Comparison of ENCODE assay signal across 11 cellular contexts in genomic region chr1:112818990-112819689, GRCh38.
DNase-seq lines count a peak whose midpoint lies in the region; TF ChIP-seq lines count a peak whose summit lies in the region.
"Had no signal": no experiment of that assay in that cellular context is flagged by ENCODE, and none has a peak within 500 bp of the region (broad histone marks: within the 10 kb centered on the region; RNA-seq: fewer than 3 reads in every experiment).

No MANE protein-coding gene starts in this region.

- H3K36me3 Mint-ChIP-seq in activated T-helper 1 cell treated with anti-CD3 and anti-CD28 coated beads, Interleukin-12 subunit alpha, Interleukin-12 subunit beta, Interleukin-2, Interleukin-4 antibody, amounts not matched to agents 30 ng/mL and 10 ng/mL and 1 ng/mL, durations not matched to agents 14 hours and 24 hours and 36 hours (ENCODE audit: low read depth): no peaks in the 10 kb centered on the region
- no peaks in the 10 kb centered on the region for H3K36me3 Mint-ChIP-seq in activated naive CD4-positive, alpha-beta T cell treated with anti-CD3 and anti-CD28 coated beads, Interleukin-2, amount 10 ng/mL, durations not matched to agents 7 days and 5 days

- DNase-seq in HAP-1 (ENCODE audit: low spot score in 2 of 2) (peak; percentile 18 to 28), SK-N-MC (ENCODE audit: low read depth, low spot score) (peak; percentile 32), cardiac muscle cell (ENCODE audit: low read depth in 1 of 2, low spot score in 1 of 2) (peak in 1 of 2 donors; percentile 91), posterior vena cava (ENCODE audit: low spot score) (peak; percentile 67), NCI-H146 (lab: John Stamatoyannopoulos, UW) (no peak), AG08396 (ENCODE audit: low spot score) (no peak)
- no peak for DNase-seq in activated T-helper 1 cell treated with anti-CD3 and anti-CD28 coated beads, Interleukin-12 subunit alpha, Interleukin-12 subunit beta, Interleukin-2, Interleukin-4 antibody, amounts not matched to agents 30 ng/mL and 10 ng/mL and 1 ng/mL, durations not matched to agents 14 hours and 24 hours and 36 hours (ENCODE audit: low spot score)
- no peak for DNase-seq in activated naive CD4-positive, alpha-beta T cell treated with anti-CD3 and anti-CD28 coated beads, Interleukin-2, amount 10 ng/mL, durations not matched to agents 7 days and 5 days
- DNase-seq: activated CD4-positive, CD25-positive, alpha-beta regulatory T cell; central memory CD4-positive, alpha-beta T cell; NCI-H1092 treated with DMSO at 0.1 percent for 48 hours had no signal

- H3K27ac ChIP-seq in SK-N-MC (peak overlapping the region; percentile 60; the same call in 1 of the 2 replicates), cardiac muscle cell (peak overlapping the region; percentile 47)

- H3K4me3 ChIP-seq in HAP-1: no peak overlapping the region
- no peak overlapping the region for H3K4me3 ChIP-seq in SK-N-MC
- no peak overlapping the region for H3K4me3 ChIP-seq in cardiac muscle cell

- in situ Hi-C loops in HAP-1 (cut with MboI; ENCODE audit: low sequenced_read_pairs): no loop called here

- H3K4me1 Mint-ChIP-seq in activated T-helper 1 cell treated with anti-CD3 and anti-CD28 coated beads, Interleukin-12 subunit alpha, Interleukin-12 subunit beta, Interleukin-2, Interleukin-4 antibody, amounts not matched to agents 30 ng/mL and 10 ng/mL and 1 ng/mL, durations not matched to agents 14 hours and 24 hours and 36 hours (ENCODE audit: low read depth): no peaks in the 10 kb centered on the region
- peaks cover 7% of the 10 kb centered on the region for H3K4me1 Mint-ChIP-seq in activated naive CD4-positive, alpha-beta T cell treated with anti-CD3 and anti-CD28 coated beads, Interleukin-2, amount 10 ng/mL, durations not matched to agents 7 days and 5 days

- no peak for TF ChIP-seq CTCF in cardiac muscle cell (IDR thresholded peaks at IDR 0.05; ENCODE audit: low read depth, low read length)

- no peaks in the 10 kb centered on the region for H3K27me3 Mint-ChIP-seq in activated T-helper 1 cell treated with anti-CD3 and anti-CD28 coated beads, Interleukin-12 subunit alpha, Interleukin-12 subunit beta, Interleukin-2, Interleukin-4 antibody, amounts not matched to agents 30 ng/mL and 10 ng/mL and 1 ng/mL, durations not matched to agents 14 hours and 24 hours and 36 hours (ENCODE audit: insufficient read depth)
- peaks cover 15% of the 10 kb centered on the region for H3K27me3 Mint-ChIP-seq in activated naive CD4-positive, alpha-beta T cell treated with anti-CD3 and anti-CD28 coated beads, Interleukin-2, amount 10 ng/mL, durations not matched to agents 7 days and 5 days

- no peaks in the 10 kb centered on the region for H3K9me3 Mint-ChIP-seq in activated T-helper 1 cell treated with anti-CD3 and anti-CD28 coated beads, Interleukin-12 subunit alpha, Interleukin-12 subunit beta, Interleukin-2, Interleukin-4 antibody, amounts not matched to agents 30 ng/mL and 10 ng/mL and 1 ng/mL, durations not matched to agents 14 hours and 24 hours and 36 hours
- H3K9me3 Mint-ChIP-seq in activated naive CD4-positive, alpha-beta T cell treated with anti-CD3 and anti-CD28 coated beads, Interleukin-2, amount 10 ng/mL, durations not matched to agents 7 days and 5 days: no peaks in the 10 kb centered on the region

- no peaks in the 10 kb centered on the region for H3K36me3 ChIP-seq in HAP-1 (replicated peaks)
- no peaks in the 10 kb centered on the region for H3K36me3 ChIP-seq in SK-N-MC (ENCODE audit: insufficient read depth, low read length)
- H3K36me3 ChIP-seq in cardiac muscle cell: no peaks in the 10 kb centered on the region

- intact Hi-C loops in posterior vena cava (cut with DNase I): no loop called here
- intact Hi-C loops in activated T-helper 1 cell treated with anti-CD3 and anti-CD28 coated beads, Interleukin-12 subunit alpha, Interleukin-12 subunit beta, Interleukin-2, Interleukin-4 antibody, amounts not matched to agents 30 ng/mL and 10 ng/mL and 1 ng/mL, durations not matched to agents 14 hours and 24 hours and 36 hours (cut with micrococcal nuclease): no loop called here

- no peak overlapping the region for H3K4me3 Mint-ChIP-seq in activated T-helper 1 cell treated with anti-CD3 and anti-CD28 coated beads, Interleukin-12 subunit alpha, Interleukin-12 subunit beta, Interleukin-2, Interleukin-4 antibody, amounts not matched to agents 30 ng/mL and 10 ng/mL and 1 ng/mL, durations not matched to agents 14 hours and 24 hours and 36 hours
- H3K4me3 Mint-ChIP-seq in activated naive CD4-positive, alpha-beta T cell treated with anti-CD3 and anti-CD28 coated beads, Interleukin-2, amount 10 ng/mL, durations not matched to agents 7 days and 5 days: no peak overlapping the region

- H3K27me3 ChIP-seq in HAP-1 (ENCODE audit: low read depth): no peaks in the 10 kb centered on the region
- H3K27me3 ChIP-seq in cardiac muscle cell: no peaks in the 10 kb centered on the region

- no peaks in the 10 kb centered on the region for H3K9me3 ChIP-seq in HAP-1
- H3K9me3 ChIP-seq in SK-N-MC (ENCODE audit: low read depth, low read length): no peaks in the 10 kb centered on the region
- no peaks in the 10 kb centered on the region for H3K9me3 ChIP-seq in cardiac muscle cell (ENCODE audit: low read depth)

- H3K4me1 ChIP-seq in HAP-1: peaks cover 31% of the 10 kb centered on the region
- peaks cover 12% of the 10 kb centered on the region for H3K4me1 ChIP-seq in cardiac muscle cell (ENCODE audit: low read depth)

- CTCF ChIA-PET in activated naive CD4-positive, alpha-beta T cell treated with anti-CD3 and anti-CD28 coated beads, Interleukin-2, amount 10 ng/mL, durations not matched to agents 7 days and 5 days (lab: Charles Lee): interaction anchor here (1.0 kb wide), 1 partner anchor 14 kb away, joined by 3 read pairs; no protein-coding TSS in a partner anchor

- H3K9ac ChIP-seq in SK-N-MC (ENCODE audit: insufficient read length): no peak overlapping the region

- H3K27ac Mint-ChIP-seq in activated T-helper 1 cell treated with anti-CD3 and anti-CD28 coated beads, Interleukin-12 subunit alpha, Interleukin-12 subunit beta, Interleukin-2, Interleukin-4 antibody, amounts not matched to agents 30 ng/mL and 10 ng/mL and 1 ng/mL, durations not matched to agents 14 hours and 24 hours and 36 hours: no peak overlapping the region
- H3K27ac Mint-ChIP-seq in activated naive CD4-positive, alpha-beta T cell treated with anti-CD3 and anti-CD28 coated beads, Interleukin-2, amount 10 ng/mL, durations not matched to agents 7 days and 5 days: no peak overlapping the region

Comparison
In these comparisons a context has a peak if more than half of its experiments do, and no peak if none do; other contexts are left out.
1. DNase-seq: peak in HAP-1 (2 of 2), SK-N-MC (single experiment) and posterior vena cava (single experiment); none in activated T-helper 1 cell treated with anti-CD3 and anti-CD28 coated beads, Interleukin-12 subunit alpha, Interleukin-12 subunit beta, Interleukin-2, Interleukin-4 antibody, amounts not matched to agents 30 ng/mL and 10 ng/mL and 1 ng/mL, durations not matched to agents 14 hours and 24 hours and 36 hours (single experiment), NCI-H146 (single experiment), activated naive CD4-positive, alpha-beta T cell treated with anti-CD3 and anti-CD28 coated beads, Interleukin-2, amount 10 ng/mL, durations not matched to agents 7 days and 5 days (single experiment) and AG08396 (single experiment).